ENCODE assay signal across 26 cellular contexts in the genomic region with DNA sequence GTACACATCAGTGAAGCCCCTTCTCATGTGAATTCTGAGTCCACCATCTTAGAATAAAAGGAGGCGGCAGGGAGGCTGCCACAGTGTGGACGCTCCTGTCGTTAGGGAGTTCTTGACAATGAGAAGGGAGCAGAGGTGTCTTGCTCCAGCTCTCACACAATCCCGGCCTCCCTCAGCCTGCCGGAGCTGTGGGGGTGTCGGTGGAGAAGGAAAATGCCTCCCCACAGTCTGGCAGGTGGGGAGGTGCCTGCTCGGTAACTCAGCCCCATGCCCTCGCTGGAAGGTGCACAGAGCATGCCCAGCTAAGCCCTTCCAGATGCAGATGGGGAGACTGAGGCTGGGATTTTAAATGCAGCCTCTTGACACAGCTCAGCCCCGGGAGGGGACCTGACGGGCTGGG. TPM values are rescaled to one million over a fixed set of nuclear protein-coding genes. Genes with fewer than 3 reads are reported as not detected.
DNase-seq lines count a peak whose midpoint lies in the region; ATAC-seq and TF ChIP-seq lines count a peak whose summit lies in the region.
"Had no signal": no experiment of that assay in that cellular context is flagged by ENCODE, and none has a peak within 500 bp of the region (broad histone marks: within the 10 kb centered on the region; RNA-seq: fewer than 3 reads in every experiment).

No MANE protein-coding gene starts in this region.

- H3K9me1 ChIP-seq in IMR-90 (ENCODE audit: insufficient read depth, low read length), result peaks cover 16% of the 10 kb centered on the region

- H3K36me3 Mint-ChIP-seq in activated naive CD4-positive, alpha-beta T cell treated with anti-CD3 and anti-CD28 coated beads, Interleukin-2, amount 50 U/mL, for 72 hours, result no peaks in the 10 kb centered on the region
- H3K36me3 Mint-ChIP-seq: CD14-positive monocyte; CD4-positive, alpha-beta memory T cell; CD4-positive, CD25-positive, alpha-beta regulatory T cell; CD8-positive, alpha-beta memory T cell had no signal

- H3K9me3 ChIP-seq in IMR-90 (ENCODE audit: control insufficient read depth, insufficient read depth, low read length) (no peaks in the 10 kb centered on the region), NT2/D1 (ENCODE audit: insufficient read depth, low read length) (no peaks in the 10 kb centered on the region), neuronal stem cell (replicated peaks in 1 of 2; ENCODE audit: control insufficient read depth in 2 of 2, insufficient read depth in 1 of 2, low read depth in 1 of 2, low read length in 2 of 2) (no peaks in the 10 kb centered on the region)
- H3K9me3 ChIP-seq: BE2C, BLaER1 had no signal

- H3K4me3 ChIP-seq in IMR-90 (ENCODE audit: insufficient read depth, low read depth, low read length), result no peak overlapping the region
- no peak overlapping the region for H3K4me3 ChIP-seq in NT2/D1 (ENCODE audit: insufficient read length, low read depth)
- H3K4me3 ChIP-seq in neuronal stem cell (ENCODE audit: low read length in 2 of 2), result no peak overlapping the region
- H3K4me3 ChIP-seq: BLaER1, GM12878 had no signal

- no peak for TF ChIP-seq POLR2A in IMR-90 (IDR thresholded peaks at IDR 0.05; ENCODE audit: low read depth, low read length)

- H3K23ac ChIP-seq in IMR-90 (ENCODE audit: low read depth, low read length) (no peak overlapping the region), neuronal stem cell (ENCODE audit: low read depth, low read length, poor library complexity) (no peak overlapping the region)

- dilution Hi-C loops in IMR-90 (cut with HindIII; ENCODE audit: low sequenced_read_pairs, unreplicated experiment), result no loop called here

- DNase-seq in IMR-90 (no peak), NT2/D1 (ENCODE audit: low read depth, low spot score) (no peak), neuronal stem cell (ENCODE audit: low spot score) (no peak), hypothalamus (lab: John Stamatoyannopoulos, UW) (no peak)
- no peak for DNase-seq in activated naive CD4-positive, alpha-beta T cell treated with anti-CD3 and anti-CD28 coated beads, Interleukin-2, amount 50 U/mL, for 72 hours (ENCODE audit: low spot score in 2 of 2)
- DNase-seq: 8988T; ACHN; BE2C; C1 segment of cervical spinal cord; CD4-positive, alpha-beta memory T cell; CD4-positive, CD25-positive, alpha-beta regulatory T cell; CD8-positive, alpha-beta memory T cell; COR-L47; DMS 273 treated with DMSO at 0.1 percent for 48 hours; DMS153; DMS53; DMS79; DND-41; EL; GDM1 had no signal

- no peak overlapping the region for H3K4me2 ChIP-seq in IMR-90 (ENCODE audit: low read depth, low read length)
- H3K4me2 ChIP-seq in neuronal stem cell (ENCODE audit: insufficient read depth, low read length, poor library complexity, severe bottlenecking), result no peak overlapping the region
- H3K4me2 ChIP-seq: BLaER1 had no signal

- 52% methylated on average over 4 of the region's 10 CpGs; no CpG with 5 or more reads in 1 of the 2 experiments for WGBS in IMR-90 (ENCODE audit: extremely low coverage in 2 of 2, insufficient read length in 1 of 2), 2 experiments
- WGBS in neuronal stem cell (ENCODE audit: extremely low coverage in 2 of 2, insufficient read length in 2 of 2, insufficient replicate concordance in 1 of 2), 2 donors, result no CpG with 5 or more reads among the region's 10 CpGs

- H3K36me3 ChIP-seq in IMR-90 (ENCODE audit: control insufficient read depth, insufficient read depth, low read length) (no peaks in the 10 kb centered on the region), NT2/D1 (ENCODE audit: insufficient read depth, insufficient read length, low read length) (no peaks in the 10 kb centered on the region), neuronal stem cell (replicated peaks in 1 of 2; ENCODE audit: control insufficient read depth in 2 of 2, insufficient read depth in 2 of 2, low read length in 2 of 2) (no peaks in the 10 kb centered on the region)
- H3K36me3 ChIP-seq: BE2C, BLaER1 had no signal

- H2BK120ac ChIP-seq in IMR-90 (ENCODE audit: low read depth, low read length) (no peak overlapping the region), neuronal stem cell (ENCODE audit: low read depth, low read length) (peak overlapping the region; percentile 57)

- H3K56ac ChIP-seq in IMR-90 (ENCODE audit: extremely low read depth, insufficient read depth, low read length), result no peak overlapping the region

- no TSS peak for BruUV-seq in IMR-90 (replicated peaks; lab: Mats Ljungman, UMichigan)

- no peak overlapping the region for H3K14ac ChIP-seq in IMR-90 (replicated peaks; ENCODE audit: low read depth, low read length)
- H3K14ac ChIP-seq in neuronal stem cell (ENCODE audit: low read length), result no peak overlapping the region

- H3K9ac ChIP-seq in IMR-90 (ENCODE audit: low read depth, low read length) (no peak overlapping the region), NT2/D1 (ENCODE audit: insufficient read length, low read depth) (peak overlapping the region; percentile 12), neuronal stem cell (ENCODE audit: low read depth, low read length, poor library complexity) (no peak overlapping the region)
- H3K9ac ChIP-seq: BLaER1 had no signal

- H2AK9ac ChIP-seq in IMR-90 (replicated peaks; ENCODE audit: low read depth, low read length, poor library complexity), result peak overlapping the region; percentile 16

- H3K27me3 ChIP-seq in IMR-90 (ENCODE audit: control insufficient read depth, insufficient read depth, low read length) (peaks cover 24% of the 10 kb centered on the region; the same call in 1 of the 2 replicates), NT2/D1 (ENCODE audit: insufficient read depth, insufficient read length) (no peaks in the 10 kb centered on the region), neuronal stem cell (ENCODE audit: control insufficient read depth in 3 of 3, insufficient read depth in 3 of 3, low read depth in 1 of 3, low read length in 3 of 3) (no peaks in the 10 kb centered on the region)
- H3K27me3 ChIP-seq: BE2C, BLaER1 had no signal

- H3K27ac Mint-ChIP-seq in activated naive CD4-positive, alpha-beta T cell treated with anti-CD3 and anti-CD28 coated beads, Interleukin-2, amount 50 U/mL, for 72 hours, result no peak overlapping the region
- H3K27ac Mint-ChIP-seq: CD14-positive monocyte; CD4-positive, alpha-beta memory T cell; CD4-positive, CD25-positive, alpha-beta regulatory T cell; CD8-positive, alpha-beta memory T cell had no signal

- no peak overlapping the region for H2BK5ac ChIP-seq in IMR-90 (ENCODE audit: low read depth, low read length, poor library complexity, severe bottlenecking)
- no peak overlapping the region for H2BK5ac ChIP-seq in neuronal stem cell (ENCODE audit: low read length)

- H3K4ac ChIP-seq in IMR-90 (ENCODE audit: low read depth, low read length), result no peak overlapping the region
- peak overlapping the region; percentile 24 for H3K4ac ChIP-seq in neuronal stem cell (ENCODE audit: low read length)

- POLR2A ChIA-PET in IMR-90 (lab: Charles Lee; ENCODE audit: unreplicated experiment), result no interaction called here

- H4K20me1 ChIP-seq in IMR-90 (ENCODE audit: insufficient read depth, low read length), result peaks cover 6% of the 10 kb centered on the region; the same call in 1 of the 2 replicates
- H4K20me1 ChIP-seq: BLaER1 had no signal

- CTCF ChIA-PET in IMR-90 (lab: Yijun Ruan, JAX), result interaction anchor here (0.6 kb wide), 1 partner anchor 79 kb away, joined by 3 read pairs; no protein-coding TSS in a partner anchor

- H2AFZ ChIP-seq in IMR-90 (replicated peaks; ENCODE audit: low read length, poor library complexity) (no peak overlapping the region), neuronal stem cell (ENCODE audit: low read length) (no peak overlapping the region)

- H3K79me1 ChIP-seq in IMR-90 (ENCODE audit: low read depth in 1 of 2, low read length in 2 of 2) (no peaks in the 10 kb centered on the region), neuronal stem cell (ENCODE audit: low read depth, low read length) (no peaks in the 10 kb centered on the region)

- H3K18ac ChIP-seq in IMR-90 (ENCODE audit: low read depth, low read length) (no peak overlapping the region), neuronal stem cell (ENCODE audit: low read length) (peak overlapping the region; percentile 72)

- H3K27ac ChIP-seq in IMR-90 (ENCODE audit: insufficient read depth, low read length), result no peak overlapping the region
- no peak overlapping the region for H3K27ac ChIP-seq in neuronal stem cell (replicated peaks; ENCODE audit: low read length)
- H3K27ac ChIP-seq: BLaER1 had no signal

- H4K5ac ChIP-seq in IMR-90 (ENCODE audit: low read depth, low read length), result no peak overlapping the region

- no peak for TF ChIP-seq RAD21 in IMR-90 (IDR thresholded peaks at IDR 0.05; ENCODE audit: low read length)

- H4K8ac ChIP-seq in IMR-90 (ENCODE audit: low read depth in 2 of 2, low read length in 2 of 2) (no peak overlapping the region), neuronal stem cell (ENCODE audit: low read depth, low read length) (peak overlapping the region; percentile 1)

- no peak overlapping the region for H2BK15ac ChIP-seq in IMR-90 (ENCODE audit: low read depth, low read length)
- peak overlapping the region; percentile 77 for H2BK15ac ChIP-seq in neuronal stem cell (ENCODE audit: low read length)

- no peaks in the 10 kb centered on the region for H3K9me3 Mint-ChIP-seq in activated naive CD4-positive, alpha-beta T cell treated with anti-CD3 and anti-CD28 coated beads, Interleukin-2, amount 50 U/mL, for 72 hours
- H3K9me3 Mint-ChIP-seq: CD14-positive monocyte; CD4-positive, alpha-beta memory T cell; CD4-positive, CD25-positive, alpha-beta regulatory T cell; CD8-positive, alpha-beta memory T cell had no signal

- H2AK5ac ChIP-seq in IMR-90 (ENCODE audit: low read depth, low read length) (no peak overlapping the region), neuronal stem cell (ENCODE audit: low read depth, low read length) (peak overlapping the region; percentile 69)

- no peak overlapping the region for H2BK20ac ChIP-seq in IMR-90 (ENCODE audit: low read depth, low read length)

- in situ Hi-C loops in IMR-90 (cut with MboI; ENCODE audit: low sequenced_read_pairs), result loop anchor here (5.0 kb wide), 1 partner anchor 223 kb away; no protein-coding TSS in a partner anchor

- intact Hi-C loops in IMR-90 (cut with micrococcal nuclease), result loop anchor here (5.0 kb wide), 1 partner anchor 38 kb away; no protein-coding TSS in a partner anchor

- H4K91ac ChIP-seq in IMR-90 (ENCODE audit: insufficient read depth, low read depth, low read length), result no peak overlapping the region
- H4K91ac ChIP-seq in neuronal stem cell (ENCODE audit: low read depth, low read length, poor library complexity), result no peak overlapping the region

- H3K4me1 ChIP-seq in IMR-90 (ENCODE audit: control insufficient read depth, insufficient read depth, low read length) (peaks cover 7% of the 10 kb centered on the region), NT2/D1 (ENCODE audit: insufficient read depth, insufficient read length) (peaks cover 14% of the 10 kb centered on the region), neuronal stem cell (ENCODE audit: control insufficient read depth in 2 of 2, insufficient read depth in 1 of 2, low read depth in 1 of 2, low read length in 2 of 2) (peaks cover 0 to 5% of the 10 kb centered on the region in 2 donors)

- no peak for ATAC-seq in IMR-90 (ENCODE audit: low read depth)
- ATAC-seq in activated naive CD4-positive, alpha-beta T cell treated with anti-CD3 and anti-CD28 coated beads, Interleukin-2, amount 50 U/mL, for 72 hours, result no peak
- no peak for ATAC-seq in GM21528 (IDR thresholded peaks at IDR 0.05; ENCODE audit: low FRiP score, unreplicated experiment)
- ATAC-seq: GM12878 had no signal

- no peak for TF ChIP-seq CTCF in IMR-90 (conservative IDR thresholded peaks at IDR 0.05; ENCODE audit: low read depth, low read length)

- H2BK12ac ChIP-seq in neuronal stem cell (ENCODE audit: low read length), result peak overlapping the region; percentile 30

RNA-seq across cellular contexts. Expression of gene SH3TC1, which starts 20.0 kb away (rescaled TPM):
- total RNA-seq in IMR-90 (2012; rRNA removed), result 1.4 and 1.6 TPM in 2 replicates
- 2.2 and 2.3 TPM in 2 replicates for polyA plus RNA-seq in IMR-90 (2012; rRNA removed)
- polyA plus RNA-seq in IMR-90 (2012; cell fraction: cytosol; rRNA removed), result 2.4 and 2.5 TPM in 2 replicates
- 7.2 and 19.2 TPM in 2 replicates for polyA plus RNA-seq in IMR-90 (2012; cell fraction: nucleus; rRNA removed; ENCODE audit: low replicate concordance)
- polyA plus RNA-seq in neuronal stem cell (2013, experiment 1 of 2), result 0.13 TPM
- polyA plus RNA-seq in neuronal stem cell (2013, experiment 2 of 2), result 0.08 TPM
- total RNA-seq in activated naive CD4-positive, alpha-beta T cell treated with anti-CD3 and anti-CD28 coated beads, Interleukin-2, amount 50 U/mL, for 72 hours, result 10 to 100 TPM; 12.2 to 22.2 TPM
- total RNA-seq: G401 had no signal

RNA-seq across cellular contexts. Expression of gene ABLIM2, which starts 20.5 kb away (rescaled TPM):
- under 0.01 TPM in 2 replicates for total RNA-seq in IMR-90 (2012; rRNA removed)
- 0.07 and 0.10 TPM in 2 replicates for polyA plus RNA-seq in IMR-90 (2012; rRNA removed)
- 0.05 and 0.08 TPM in 2 replicates for polyA plus RNA-seq in IMR-90 (2012; cell fraction: cytosol; rRNA removed)
- 0.08 TPM in 2 replicates for polyA plus RNA-seq in IMR-90 (2012; cell fraction: nucleus; rRNA removed; ENCODE audit: low replicate concordance)
- 0.78 TPM for polyA plus RNA-seq in neuronal stem cell (2013, experiment 1 of 2)
- polyA plus RNA-seq in neuronal stem cell (2013, experiment 2 of 2), result 0.93 TPM
- total RNA-seq in activated naive CD4-positive, alpha-beta T cell treated with anti-CD3 and anti-CD28 coated beads, Interleukin-2, amount 50 U/mL, for 72 hours, result under 1 TPM; 0.27 to 0.41 TPM
- polyA plus RNA-seq: AG04450, CD14-positive monocyte had no signal
